ENCODE assay signal across 19 cellular contexts in the genomic region with DNA sequence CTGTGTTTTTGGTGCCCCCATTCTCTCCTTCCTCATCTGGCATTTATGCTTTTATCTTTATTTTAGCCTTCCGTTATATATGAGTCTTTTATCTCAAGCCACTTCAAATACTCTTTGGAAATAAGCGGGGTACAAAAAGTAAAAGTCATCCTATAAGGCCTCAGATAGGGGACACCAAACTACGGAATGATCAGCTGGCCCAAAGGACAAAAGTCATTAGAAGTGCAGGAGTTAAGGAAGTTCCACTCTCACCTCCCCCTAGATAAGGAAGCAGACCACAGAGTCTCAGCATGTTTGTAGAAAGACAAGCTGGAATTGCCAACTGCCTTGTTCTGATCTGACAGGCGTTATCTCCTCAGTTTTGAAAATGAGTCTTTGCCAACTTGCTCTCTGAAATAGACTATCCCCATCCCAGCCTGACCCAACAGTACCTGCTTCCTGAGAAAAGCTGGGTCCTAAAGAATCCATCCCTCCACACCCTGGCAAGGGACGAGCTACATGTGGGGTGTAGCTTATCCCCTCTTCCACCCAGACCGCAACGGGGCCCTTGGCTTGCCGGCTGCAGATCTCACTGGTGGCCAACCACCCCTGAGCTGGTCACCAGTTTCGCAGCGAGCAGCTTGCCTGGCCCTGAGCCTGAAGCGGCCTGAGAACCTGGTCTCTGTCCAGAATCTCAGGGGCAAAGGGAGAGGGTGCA. TPM values are rescaled to one million over a fixed set of nuclear protein-coding genes. Genes with fewer than 3 reads are reported as not detected.
DNase-seq lines count a peak whose midpoint lies in the region; ATAC-seq and TF ChIP-seq lines count a peak whose summit lies in the region.
"Had no signal": no experiment of that assay in that cellular context is flagged by ENCODE, and none has a peak within 500 bp of the region (broad histone marks: within the 10 kb centered on the region; RNA-seq: fewer than 3 reads in every experiment).

No MANE protein-coding gene starts in this region.

- H3K9ac ChIP-seq in parathyroid adenoma, result no peak overlapping the region

- H2AFZ ChIP-seq in parathyroid adenoma, result no peak overlapping the region
- H2AFZ ChIP-seq: GM23338 had no signal

- H3K4me1 ChIP-seq in cardiac muscle cell (ENCODE audit: low read depth) (no peaks in the 10 kb centered on the region), parathyroid adenoma (peaks cover 23% of the 10 kb centered on the region), upper lobe of left lung (no peaks in the 10 kb centered on the region), ovary (ENCODE audit: insufficient read depth) (no peaks in the 10 kb centered on the region)
- H3K4me1 ChIP-seq: left lung had no signal

- H3K27me3 ChIP-seq in cardiac muscle cell (no peaks in the 10 kb centered on the region), parathyroid adenoma (ENCODE audit: control insufficient read depth, insufficient read depth, low read length) (no peaks in the 10 kb centered on the region), upper lobe of left lung (no peaks in the 10 kb centered on the region), ovary (no peaks in the 10 kb centered on the region)
- H3K27me3 ChIP-seq: left lung had no signal

- H3K27me3 Mint-ChIP-seq in activated T-helper 1 cell treated with anti-CD3 and anti-CD28 coated beads, Interleukin-12 subunit alpha, Interleukin-12 subunit beta, Interleukin-2, Interleukin-4 antibody, amounts not matched to agents 30 ng/mL and 10 ng/mL and 1 ng/mL, durations not matched to agents 14 hours and 24 hours and 36 hours (ENCODE audit: insufficient read depth), result no peaks in the 10 kb centered on the region
- H3K27me3 Mint-ChIP-seq: activated CD4-positive, alpha-beta T cell treated with anti-CD3 and anti-CD28 coated beads for 36 hours; activated naive CD8-positive, alpha-beta T cell; central memory CD8-positive, alpha-beta T cell had no signal

- no peak for ATAC-seq in upper lobe of left lung (ENCODE audit: low FRiP score in 2 of 2)
- ATAC-seq: activated CD4-positive, alpha-beta T cell treated with anti-CD3 and anti-CD28 coated beads for 36 hours; GM23338; left lung had no signal

- H3K36me3 Mint-ChIP-seq in activated T-helper 1 cell treated with anti-CD3 and anti-CD28 coated beads, Interleukin-12 subunit alpha, Interleukin-12 subunit beta, Interleukin-2, Interleukin-4 antibody, amounts not matched to agents 30 ng/mL and 10 ng/mL and 1 ng/mL, durations not matched to agents 14 hours and 24 hours and 36 hours (ENCODE audit: low read depth), result peaks cover 50% of the 10 kb centered on the region

- TF ChIP-seq CTCF in cardiac muscle cell (IDR thresholded peaks at IDR 0.05; ENCODE audit: low read depth, low read length) (no peak), parathyroid adenoma (IDR thresholded peaks at IDR 0.05) (no peak), upper lobe of left lung (IDR thresholded peaks at IDR 0.05) (no peak), ovary (IDR thresholded peaks at IDR 0.05) (no peak)

- H3K36me3 ChIP-seq in cardiac muscle cell, result peaks cover 44% of the 10 kb centered on the region
- no peaks in the 10 kb centered on the region for H3K36me3 ChIP-seq in parathyroid adenoma (ENCODE audit: control insufficient read depth, insufficient read depth, low read length)
- peaks cover 0 to 50% (median 30%) of the 10 kb centered on the region in 4 donors for H3K36me3 ChIP-seq in upper lobe of left lung
- no peaks in the 10 kb centered on the region for H3K36me3 ChIP-seq in ovary

- peak overlapping the region; percentile 52 for H3K27ac Mint-ChIP-seq in activated T-helper 1 cell treated with anti-CD3 and anti-CD28 coated beads, Interleukin-12 subunit alpha, Interleukin-12 subunit beta, Interleukin-2, Interleukin-4 antibody, amounts not matched to agents 30 ng/mL and 10 ng/mL and 1 ng/mL, durations not matched to agents 14 hours and 24 hours and 36 hours
- H3K27ac Mint-ChIP-seq: activated CD4-positive, alpha-beta T cell treated with anti-CD3 and anti-CD28 coated beads for 36 hours; activated naive CD8-positive, alpha-beta T cell; GM23338 had no signal

- no peak overlapping the region for H3K4me3 Mint-ChIP-seq in activated T-helper 1 cell treated with anti-CD3 and anti-CD28 coated beads, Interleukin-12 subunit alpha, Interleukin-12 subunit beta, Interleukin-2, Interleukin-4 antibody, amounts not matched to agents 30 ng/mL and 10 ng/mL and 1 ng/mL, durations not matched to agents 14 hours and 24 hours and 36 hours
- H3K4me3 Mint-ChIP-seq: activated CD4-positive, alpha-beta T cell treated with anti-CD3 and anti-CD28 coated beads for 36 hours; activated naive CD8-positive, alpha-beta T cell; central memory CD8-positive, alpha-beta T cell; GM23338 had no signal

- H3K4me3 ChIP-seq in cardiac muscle cell (no peak overlapping the region), parathyroid adenoma (ENCODE audit: low read depth, low read length) (no peak overlapping the region), upper lobe of left lung (no peak overlapping the region), ovary (no peak overlapping the region)
- H3K4me3 ChIP-seq: GM23338, left lung had no signal

- H3K27ac ChIP-seq in cardiac muscle cell (peak overlapping the region; percentile 23), parathyroid adenoma (peak overlapping the region; percentile 82), upper lobe of left lung (no peak overlapping the region), ovary (no peak overlapping the region)
- H3K27ac ChIP-seq: left lung had no signal

- no peaks in the 10 kb centered on the region for H3K9me3 ChIP-seq in cardiac muscle cell (ENCODE audit: low read depth)
- no peaks in the 10 kb centered on the region for H3K9me3 ChIP-seq in parathyroid adenoma (ENCODE audit: control insufficient read depth, low read length)
- H3K9me3 ChIP-seq in upper lobe of left lung, result no peaks in the 10 kb centered on the region
- H3K9me3 ChIP-seq in ovary, result no peaks in the 10 kb centered on the region
- H3K9me3 ChIP-seq: left lung had no signal

- no peaks in the 10 kb centered on the region for H3K79me2 ChIP-seq in parathyroid adenoma

- intact Hi-C loops in activated T-helper 1 cell treated with anti-CD3 and anti-CD28 coated beads, Interleukin-12 subunit alpha, Interleukin-12 subunit beta, Interleukin-2, Interleukin-4 antibody, amounts not matched to agents 30 ng/mL and 10 ng/mL and 1 ng/mL, durations not matched to agents 14 hours and 24 hours and 36 hours (cut with micrococcal nuclease), result no loop called here
- intact Hi-C loops in ovary (cut with DNase I), result no loop called here

- in situ Hi-C loops in G401 (cut with HindIII; ENCODE audit: low sequenced_read_pairs), result no loop called here

- no peak overlapping the region for H3K4me2 ChIP-seq in parathyroid adenoma (ENCODE audit: low read length)
- H3K4me2 ChIP-seq: GM23338 had no signal

- TF ChIP-seq POLR2A in upper lobe of left lung (IDR thresholded peaks at IDR 0.05) (no peak), ovary (IDR thresholded peaks at IDR 0.05) (no peak)

- peaks cover 6% of the 10 kb centered on the region for H3K4me1 Mint-ChIP-seq in activated T-helper 1 cell treated with anti-CD3 and anti-CD28 coated beads, Interleukin-12 subunit alpha, Interleukin-12 subunit beta, Interleukin-2, Interleukin-4 antibody, amounts not matched to agents 30 ng/mL and 10 ng/mL and 1 ng/mL, durations not matched to agents 14 hours and 24 hours and 36 hours (ENCODE audit: low read depth)
- H3K4me1 Mint-ChIP-seq: activated CD4-positive, alpha-beta T cell treated with anti-CD3 and anti-CD28 coated beads for 36 hours; central memory CD8-positive, alpha-beta T cell had no signal

- TF ChIP-seq EP300 in upper lobe of left lung (IDR thresholded peaks at IDR 0.05) (no peak), ovary (IDR thresholded peaks at IDR 0.05) (no peak)

- no peaks in the 10 kb centered on the region for H3K9me3 Mint-ChIP-seq in activated T-helper 1 cell treated with anti-CD3 and anti-CD28 coated beads, Interleukin-12 subunit alpha, Interleukin-12 subunit beta, Interleukin-2, Interleukin-4 antibody, amounts not matched to agents 30 ng/mL and 10 ng/mL and 1 ng/mL, durations not matched to agents 14 hours and 24 hours and 36 hours
- H3K9me3 Mint-ChIP-seq: central memory CD8-positive, alpha-beta T cell; GM23338 had no signal

- DNase-seq in G401 (ENCODE audit: low spot score), result peak; percentile 49
- DNase-seq in activated T-helper 1 cell treated with anti-CD3 and anti-CD28 coated beads, Interleukin-12 subunit alpha, Interleukin-12 subunit beta, Interleukin-2, Interleukin-4 antibody, amounts not matched to agents 30 ng/mL and 10 ng/mL and 1 ng/mL, durations not matched to agents 14 hours and 24 hours and 36 hours (ENCODE audit: low spot score), result no peak
- no peak for DNase-seq in cardiac muscle cell (ENCODE audit: low read depth in 1 of 2, low spot score in 1 of 2)
- no peak for DNase-seq in upper lobe of left lung
- no peak for DNase-seq in ovary
- no peak for DNase-seq in NOMO-1 (lab: John Stamatoyannopoulos, UW; ENCODE audit: unreplicated experiment in 2 of 2)
- DNase-seq in GM03348 (ENCODE audit: low spot score), result no peak
- DNase-seq: activated CD4-positive, alpha-beta T cell treated with anti-CD3 and anti-CD28 coated beads for 36 hours; activated T-cell treated with anti-CD3 and anti-CD28 coated beads for 4 hours; KG1; left lung; NCI-H1105 treated with DMSO at 0.1 percent for 48 hours; NCI-H2171 treated with DMSO at 0.1 percent for 48 hours; NCI-H774; SHP77 had no signal

- WGBS in upper lobe of left lung, 2 donors, result 87 to 91% methylated on average over 11 of the region's 11 CpGs
- WGBS in ovary, 3 donors, result 81 to 88% (median 82%) methylated on average over 11 of the region's 11 CpGs

RNA-seq across cellular contexts. Expression of gene FADS2, which starts 13.7 kb away (rescaled TPM):
- total RNA-seq in G401 (2014; rRNA removed; shearing (Covaris generic)), result 222 and 244 TPM in 2 replicates
- total RNA-seq in activated T-helper 1 cell treated with anti-CD3 and anti-CD28 coated beads, Interleukin-12 subunit alpha, Interleukin-12 subunit beta, Interleukin-2, Interleukin-4 antibody, amounts not matched to agents 30 ng/mL and 10 ng/mL and 1 ng/mL, durations not matched to agents 14 hours and 24 hours and 36 hours, result 250 and 256 TPM in 2 replicates
- total RNA-seq in cardiac muscle cell (103 and 239 TPM in 2 replicates), upper lobe of left lung (10 to 100 TPM; 13.5 to 92.5 (median 50.7) TPM), ovary (100 to 1,000 TPM in 1 of 7 donors, 10 to 100 TPM in 4, 1 to 10 TPM in 2; 6.3 to 298 (median 26.2) TPM)
- polyA plus RNA-seq in cardiac muscle cell (129 and 262 TPM in 2 replicates), ovary (10 to 100 TPM; 20.6 to 96.9 TPM)

RNA-seq across cellular contexts. Expression of gene FADS1, which starts 25.0 kb away (rescaled TPM):
- total RNA-seq in G401 (2014; rRNA removed; shearing (Covaris generic)), result 131 and 148 TPM in 2 replicates
- total RNA-seq in activated T-helper 1 cell treated with anti-CD3 and anti-CD28 coated beads, Interleukin-12 subunit alpha, Interleukin-12 subunit beta, Interleukin-2, Interleukin-4 antibody, amounts not matched to agents 30 ng/mL and 10 ng/mL and 1 ng/mL, durations not matched to agents 14 hours and 24 hours and 36 hours, result 92.3 and 97.7 TPM in 2 replicates
- total RNA-seq in cardiac muscle cell (114 and 164 TPM in 2 replicates), upper lobe of left lung (10 to 100 TPM; 38.8 to 63.7 (median 53.2) TPM), ovary (100 to 1,000 TPM in 1 of 7 donors, 10 to 100 TPM in 6; 16.2 to 242 (median 53.7) TPM)
- polyA plus RNA-seq in cardiac muscle cell (183 and 249 TPM in 2 replicates), ovary (10 to 100 TPM; 20.1 to 45.3 TPM)

RNA-seq across cellular contexts. Expression of gene FEN1, which starts 49.1 kb away (rescaled TPM):
- total RNA-seq in G401 (2014; rRNA removed; shearing (Covaris generic)), result 94.5 and 105 TPM in 2 replicates
- total RNA-seq in activated T-helper 1 cell treated with anti-CD3 and anti-CD28 coated beads, Interleukin-12 subunit alpha, Interleukin-12 subunit beta, Interleukin-2, Interleukin-4 antibody, amounts not matched to agents 30 ng/mL and 10 ng/mL and 1 ng/mL, durations not matched to agents 14 hours and 24 hours and 36 hours, result 147 and 149 TPM in 2 replicates
- 13.5 and 30.7 TPM in 2 replicates for total RNA-seq in cardiac muscle cell
- polyA plus RNA-seq in cardiac muscle cell, result 13.2 and 39.2 TPM in 2 replicates
- 1 to 10 TPM; 6.0 to 9.1 (median 7.0) TPM for total RNA-seq in upper lobe of left lung
- total RNA-seq in ovary, result 1 to 10 TPM; 3.7 to 8.6 (median 5.2) TPM
- polyA plus RNA-seq in ovary, result 1 to 10 TPM; 4.4 to 4.7 TPM

RNA-seq across cellular contexts. Expression of gene TMEM258, which starts 49.4 kb away (rescaled TPM):
- 41.4 and 66.0 TPM in 2 replicates for total RNA-seq in G401 (2014; rRNA removed; shearing (Covaris generic))
- 164 and 166 TPM in 2 replicates for total RNA-seq in activated T-helper 1 cell treated with anti-CD3 and anti-CD28 coated beads, Interleukin-12 subunit alpha, Interleukin-12 subunit beta, Interleukin-2, Interleukin-4 antibody, amounts not matched to agents 30 ng/mL and 10 ng/mL and 1 ng/mL, durations not matched to agents 14 hours and 24 hours and 36 hours
- total RNA-seq in cardiac muscle cell, result 29.3 and 35.3 TPM in 2 replicates
- 241 and 255 TPM in 2 replicates for polyA plus RNA-seq in cardiac muscle cell
- total RNA-seq in upper lobe of left lung, result 100 to 1,000 TPM in 1 of 6 donors, 10 to 100 TPM in 4, 1 to 10 TPM in 1; 8.4 to 106 (median 34.9) TPM
- 100 to 1,000 TPM in 5 of 7 donors, 10 to 100 TPM in 2; 32.2 to 131 (median 117) TPM for total RNA-seq in ovary
- polyA plus RNA-seq in ovary, result 100 to 1,000 TPM; 170 to 192 TPM

RNA-seq across cellular contexts. Expression of gene FADS3, which starts 49.6 kb away (rescaled TPM):
- total RNA-seq in G401 (2014; rRNA removed; shearing (Covaris generic)), result 44.4 and 47.1 TPM in 2 replicates
- total RNA-seq in activated T-helper 1 cell treated with anti-CD3 and anti-CD28 coated beads, Interleukin-12 subunit alpha, Interleukin-12 subunit beta, Interleukin-2, Interleukin-4 antibody, amounts not matched to agents 30 ng/mL and 10 ng/mL and 1 ng/mL, durations not matched to agents 14 hours and 24 hours and 36 hours, result 9.0 and 14.2 TPM in 2 replicates
- total RNA-seq in cardiac muscle cell (42.0 and 42.9 TPM in 2 replicates), upper lobe of left lung (100 to 1,000 TPM in 3 of 6 donors, 10 to 100 TPM in 3; 34.4 to 138 (median 106) TPM), ovary (10 to 100 TPM; 21.9 to 85.8 (median 41.3) TPM)
- polyA plus RNA-seq in cardiac muscle cell (45.0 and 48.0 TPM in 2 replicates), ovary (10 to 100 TPM; 10.6 to 52.3 TPM)

Comparison
In these comparisons a context has a peak if more than half of its experiments do, and no peak if none do; other contexts are left out.
1. H3K27ac ChIP-seq: peak in cardiac muscle cell (single experiment) and parathyroid adenoma (single experiment); none in upper lobe of left lung (0 of 4) and ovary (0 of 2).